1 cellular context compared by ENCODE assay signal in genomic region chr18:58714259-58714658, GRCh38.
TF ChIP-seq lines count a peak whose summit lies in the region.

No MANE protein-coding gene starts in this region.

TF ChIP-seq in GM23338, 12 proteins besides CTCF, POLR2A, EP300 and RAD21 (continued from another document):
- no peak for TF ChIP-seq ZNF462 (CRISPR knock-in tag; IDR thresholded peaks at IDR 0.05)
